ENCODE assay signal across 9 cellular contexts in genomic region chr12:63276537-63277365, GRCh38.
DNase-seq lines count a peak whose midpoint lies in the region; ATAC-seq, FAIRE-seq and TF ChIP-seq lines count a peak whose summit lies in the region.
"Had no signal": no experiment of that assay in that cellular context is flagged by ENCODE, and none has a peak within 500 bp of the region (broad histone marks: within the 10 kb centered on the region; RNA-seq: fewer than 3 reads in every experiment).

No MANE protein-coding gene starts in this region.

- no peaks in the 10 kb centered on the region for H3K27me3 ChIP-seq in uterus

- ATAC-seq in A549 (peak; percentile 90 to 96), SK-N-SH treated with all-trans-retinoic acid at 6 μM for 48 hours (peak; percentile 88)

- H3K27ac ChIP-seq in A549 (no peak overlapping the region), uterus (peak overlapping the region; percentile 32 to 53)

- intact Hi-C loops in uterus (cut with DNase I; ENCODE audit: low total_unique reads), result no loop called here
- intact Hi-C loops in activated CD4-positive, alpha-beta memory T cell treated with anti-CD3 and anti-CD28 coated beads for 36 hours (cut with micrococcal nuclease), result no loop called here

- H3K9me3 ChIP-seq in A549 (no peaks in the 10 kb centered on the region), uterus (no peaks in the 10 kb centered on the region)

- peak in 1 of 2 experiments; percentile 58 for DNase-seq in A549 (ENCODE audit: low read depth in 1 of 2, low spot score in 1 of 2)
- peak; percentile 43 for DNase-seq in HEK293T (ENCODE audit: extremely low spot score)
- peak; percentile 21 for DNase-seq in MV-4-11 (lab: John Stamatoyannopoulos, UW)
- peak; percentile 57 for DNase-seq in iPS-NIHi11 (ENCODE audit: low spot score)
- no peak for DNase-seq in uterus
- DNase-seq in activated CD4-positive, alpha-beta memory T cell treated with anti-CD3 and anti-CD28 coated beads for 36 hours, result no peak

- CTCF ChIA-PET in A549 (lab: Yijun Ruan, JAX) (interaction anchor here (0.6 to 2.0 kb wide), 7 partner anchors 12 to 272 kb away, joined by 3 to 10 read pairs (median 3); partner anchors contain the start of gene AVPR1A), HEK293T (lab: Yijun Ruan, JAX) (interaction anchor here (1.1 kb wide), 1 partner anchor 10 kb away, joined by 3 read pairs; no protein-coding TSS in a partner anchor)
- CTCF ChIA-PET in activated CD4-positive, alpha-beta memory T cell treated with anti-CD3 and anti-CD28 coated beads for 36 hours (lab: Charles Lee), result interaction anchor here (0.9 kb wide), 1 partner anchor 124 kb away, joined by 3 read pairs; no protein-coding TSS in a partner anchor

- POLR2A ChIA-PET in A549 (lab: Yijun Ruan, JAX), result no interaction called here
- POLR2A ChIA-PET in HEK293T (lab: Yijun Ruan, JAX), result no interaction called here
- POLR2A ChIA-PET in activated CD4-positive, alpha-beta memory T cell treated with anti-CD3 and anti-CD28 coated beads for 36 hours (lab: Charles Lee), result no interaction called here

- H3K4me3 ChIP-seq in A549 (peak overlapping the region; percentile 16; the same call in 1 of the 3 replicates), uterus (no peak overlapping the region)

- TF ChIP-seq CTCF in A549 (IDR thresholded peaks at IDR 0.05) (peak; percentile 69), uterus (IDR thresholded peaks at IDR 0.05) (peak in 1 of 4 experiments; percentile 9)

- no peaks in the 10 kb centered on the region for H3K9me3 Mint-ChIP-seq in activated CD4-positive, alpha-beta memory T cell treated with anti-CD3 and anti-CD28 coated beads for 36 hours

- peak; percentile 73 for FAIRE-seq in A549 (lab: Jason Lieb, UNC)
- FAIRE-seq in G401.6 (lab: Jason Lieb, UNC), result peak; percentile 92

- no peaks in the 10 kb centered on the region for H3K36me3 ChIP-seq in uterus

- no peak overlapping the region for H3K4me3 Mint-ChIP-seq in activated CD4-positive, alpha-beta memory T cell treated with anti-CD3 and anti-CD28 coated beads for 36 hours
- H3K4me3 Mint-ChIP-seq: IgD-negative memory B cell had no signal

- no peak for TF ChIP-seq POLR2A in A549 (IDR thresholded peaks at IDR 0.05; ENCODE audit: low read length)
- TF ChIP-seq POLR2A in uterus (IDR thresholded peaks at IDR 0.05), result no peak

- no peak overlapping the region for H3K27ac Mint-ChIP-seq in activated CD4-positive, alpha-beta memory T cell treated with anti-CD3 and anti-CD28 coated beads for 36 hours
- H3K27ac Mint-ChIP-seq: IgD-negative memory B cell had no signal

- peak overlapping the region; percentile 44 for H3K4me2 ChIP-seq in A549

- no peaks in the 10 kb centered on the region for H3K27me3 Mint-ChIP-seq in activated CD4-positive, alpha-beta memory T cell treated with anti-CD3 and anti-CD28 coated beads for 36 hours

- TF ChIP-seq EP300 in A549 (IDR thresholded peaks at IDR 0.05), result no peak

- 26% methylated on average over 4 of the region's 4 CpGs for WGBS in A549 (ENCODE audit: missing lambda C conversion rate)

- H3K36me3 Mint-ChIP-seq in activated CD4-positive, alpha-beta memory T cell treated with anti-CD3 and anti-CD28 coated beads for 36 hours, result no peaks in the 10 kb centered on the region

- H3K4me1 ChIP-seq in A549 (no peaks in the 10 kb centered on the region), uterus (no peaks in the 10 kb centered on the region)

- H3K4me1 Mint-ChIP-seq in activated CD4-positive, alpha-beta memory T cell treated with anti-CD3 and anti-CD28 coated beads for 36 hours (ENCODE audit: low read depth), result no peaks in the 10 kb centered on the region

- TF ChIP-seq RAD21 in A549 (conservative IDR thresholded peaks at IDR 0.05 in 1 of 2, IDR thresholded peaks at IDR 0.05 in 1 of 2), result peak; percentile 66 to 76

TF ChIP-seq in A549, 52 proteins besides CTCF, POLR2A, EP300 and RAD21:
- no peak for TF ChIP-seq CHD4 (IDR thresholded peaks at IDR 0.05; ENCODE audit: borderline replicate concordance)
- TF ChIP-seq RARB (CRISPR knock-in tag; IDR thresholded peaks at IDR 0.05), result no peak
- TF ChIP-seq RFX5 (IDR thresholded peaks at IDR 0.05), result no peak
- TF ChIP-seq KDM1A (IDR thresholded peaks at IDR 0.05; ENCODE audit: low read depth), result no peak
- TF ChIP-seq SMC3 (IDR thresholded peaks at IDR 0.05), result peak; percentile 69
- no peak for TF ChIP-seq JUNB (IDR thresholded peaks at IDR 0.05)
- no peak for TF ChIP-seq POLR2AphosphoS2 (conservative IDR thresholded peaks at IDR 0.05; ENCODE audit: low read length)
- TF ChIP-seq ESRRA (IDR thresholded peaks at IDR 0.05; ENCODE audit: borderline replicate concordance, low read length), result no peak

TF ChIP-seq in HEK293T, 16 proteins besides CTCF, POLR2A, EP300 and RAD21:
- TF ChIP-seq FOXK2 (IDR thresholded peaks at IDR 0.05) (no peak), SP1 (IDR thresholded peaks at IDR 0.05) (no peak), ARNT (IDR thresholded peaks at IDR 0.05) (no peak), ELF4 (IDR thresholded peaks at IDR 0.05) (no peak), SUZ12 (IDR thresholded peaks at IDR 0.05) (no peak), LEF1 (IDR thresholded peaks at IDR 0.05; ENCODE audit: borderline replicate concordance) (no peak)

TF ChIP-seq in SK-N-SH treated with all-trans-retinoic acid at 6 μM for 48 hours, 23 proteins besides CTCF, POLR2A, EP300 and RAD21:
- TF ChIP-seq, protein P1, sequence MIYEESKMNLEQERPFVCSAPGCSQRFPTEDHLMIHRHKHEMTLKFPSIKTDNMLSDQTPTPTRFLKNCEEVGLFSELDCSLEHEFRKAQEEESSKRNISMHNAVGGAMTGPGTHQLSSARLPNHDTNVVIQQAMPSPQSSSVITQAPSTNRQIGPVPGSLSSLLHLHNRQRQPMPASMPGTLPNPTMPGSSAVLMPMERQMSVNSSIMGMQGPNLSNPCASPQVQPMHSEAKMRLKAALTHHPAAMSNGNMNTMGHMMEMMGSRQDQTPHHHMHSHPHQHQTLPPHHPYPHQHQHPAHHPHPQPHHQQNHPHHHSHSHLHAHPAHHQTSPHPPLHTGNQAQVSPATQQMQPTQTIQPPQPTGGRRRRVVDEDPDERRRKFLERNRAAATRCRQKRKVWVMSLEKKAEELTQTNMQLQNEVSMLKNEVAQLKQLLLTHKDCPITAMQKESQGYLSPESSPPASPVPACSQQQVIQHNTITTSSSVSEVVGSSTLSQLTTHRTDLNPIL (CRISPR knock-in tag; IDR thresholded peaks at IDR 0.05; ENCODE audit: low read depth), result no peak
- TF ChIP-seq TOX (CRISPR knock-in tag; IDR thresholded peaks at IDR 0.05; ENCODE audit: borderline replicate concordance) (no peak), ISL1 (CRISPR knock-in tag; IDR thresholded peaks at IDR 0.05) (no peak)

Comparison
In these comparisons a context has a peak if more than half of its experiments do, and no peak if none do; other contexts are left out.
1. DNase-seq: peak in HEK293T (single experiment), MV-4-11 (single experiment) and iPS-NIHi11 (single experiment); none in uterus (0 of 2) and activated CD4-positive, alpha-beta memory T cell treated with anti-CD3 and anti-CD28 coated beads for 36 hours (single experiment).
2. H3K27ac ChIP-seq: peak in uterus (2 of 2); none in A549 (0 of 2).